20 cellular contexts compared by ENCODE assay signal in the genomic region with DNA sequence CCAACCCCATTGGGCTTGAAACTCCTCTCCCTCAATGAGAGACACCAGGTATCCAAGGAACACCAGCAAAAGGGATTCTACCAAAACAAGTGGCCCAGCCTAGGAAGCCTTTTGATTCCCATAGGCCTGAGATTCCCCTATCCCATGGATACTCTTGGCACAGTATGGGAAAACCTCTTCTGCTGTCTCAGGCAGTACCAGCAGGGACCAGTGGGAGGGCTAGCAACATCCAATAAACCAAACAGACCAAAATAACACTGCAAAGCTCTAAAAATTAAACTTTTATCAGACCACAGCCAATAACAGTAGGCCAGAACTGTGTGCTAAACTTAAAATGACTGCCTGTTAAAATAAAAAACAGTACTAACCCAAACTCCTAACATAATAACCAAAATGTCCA.
DNase-seq lines count a peak whose midpoint lies in the region; ATAC-seq and TF ChIP-seq lines count a peak whose summit lies in the region.
"Had no signal": no experiment of that assay in that cellular context is flagged by ENCODE, and none has a peak within 500 bp of the region (broad histone marks: within the 10 kb centered on the region; RNA-seq: fewer than 3 reads in every experiment).

No MANE protein-coding gene starts in this region.

- no peak overlapping the region for H3K4me3 ChIP-seq in Loucy (ENCODE audit: low read length, poor library complexity, severe bottlenecking)
- H3K4me3 ChIP-seq in endodermal cell (ENCODE audit: low read length): no peak overlapping the region
- H3K4me3 ChIP-seq: Peyer's patch had no signal

- H3K4me1 Mint-ChIP-seq in endodermal cell (no peaks in the 10 kb centered on the region), mesothelial cell of epicardium (no peaks in the 10 kb centered on the region)
- H3K4me1 Mint-ChIP-seq in activated CD4-positive, alpha-beta T cell treated with anti-CD3 and anti-CD28 coated beads for 36 hours: no peaks in the 10 kb centered on the region

- ATAC-seq in activated CD4-positive, alpha-beta T cell treated with anti-CD3 and anti-CD28 coated beads for 36 hours: no peak

- DNase-seq in ELR (ENCODE audit: low read depth) (peak; percentile 4), endodermal cell (peak; percentile 53), mesothelial cell of epicardium (ENCODE audit: low spot score in 2 of 2, unreplicated experiment in 2 of 2) (no peak), NOMO-1 (lab: John Stamatoyannopoulos, UW; ENCODE audit: unreplicated experiment in 2 of 2) (no peak), AG20443 (ENCODE audit: low spot score) (no peak), NCI-H2107 (lab: John Stamatoyannopoulos, UW) (no peak)
- DNase-seq in activated CD4-positive, alpha-beta T cell treated with anti-CD3 and anti-CD28 coated beads for 36 hours: no peak
- DNase-seq: DMS153, EL, KBM-7, NCI-H1105 treated with DMSO at 0.1 percent for 48 hours, NCI-H1694, NCI-H2081 treated with DMSO at 0.1 percent for 48 hours, NCI-H226, NCI-H526 treated with DMSO at 0.1 percent for 48 hours, Peyer's patch, Right ventricle myocardium superior, SW 1271 had no signal

- H3K9ac ChIP-seq in Loucy (ENCODE audit: low read depth, low read length, poor library complexity, severe bottlenecking) (no peak overlapping the region), endodermal cell (ENCODE audit: extremely low read depth, low read length, poor library complexity, severe bottlenecking) (no peak overlapping the region)

- no peaks in the 10 kb centered on the region for H3K36me3 Mint-ChIP-seq in endodermal cell (ENCODE audit: low read depth)
- no peaks in the 10 kb centered on the region for H3K36me3 Mint-ChIP-seq in mesothelial cell of epicardium
- H3K36me3 Mint-ChIP-seq in activated CD4-positive, alpha-beta T cell treated with anti-CD3 and anti-CD28 coated beads for 36 hours (ENCODE audit: low read depth): no peaks in the 10 kb centered on the region

- POLR2A ChIA-PET in activated CD4-positive, alpha-beta T cell treated with anti-CD3 and anti-CD28 coated beads for 36 hours (lab: Charles Lee): no interaction called here

- H3F3A ChIP-seq in Loucy (ENCODE audit: low read depth): no peaks in the 10 kb centered on the region

- no peak overlapping the region for H2AFZ ChIP-seq in Loucy (ENCODE audit: low read length)

- no peak overlapping the region for H3K4me3 Mint-ChIP-seq in endodermal cell
- H3K4me3 Mint-ChIP-seq in mesothelial cell of epicardium: no peak overlapping the region
- H3K4me3 Mint-ChIP-seq in activated CD4-positive, alpha-beta T cell treated with anti-CD3 and anti-CD28 coated beads for 36 hours: no peak overlapping the region

- H3K4me1 ChIP-seq in Loucy (ENCODE audit: insufficient read depth, low read length, poor library complexity, severe bottlenecking) (no peaks in the 10 kb centered on the region), endodermal cell (ENCODE audit: control insufficient read depth, insufficient read depth, low read length) (no peaks in the 10 kb centered on the region)
- H3K4me1 ChIP-seq: Peyer's patch had no signal

- no peaks in the 10 kb centered on the region for H3K36me3 ChIP-seq in Loucy (ENCODE audit: insufficient read depth, low read length)
- H3K36me3 ChIP-seq in endodermal cell (ENCODE audit: control insufficient read depth, insufficient read depth, low read length): no peaks in the 10 kb centered on the region
- H3K36me3 ChIP-seq: Peyer's patch had no signal

- no peak overlapping the region for H3K4me2 ChIP-seq in Loucy (ENCODE audit: low read depth, low read length, poor library complexity, severe bottlenecking)

- no peaks in the 10 kb centered on the region for H4K20me1 ChIP-seq in Loucy (ENCODE audit: insufficient read depth, low read length, poor library complexity, severe bottlenecking)

- intact Hi-C loops in activated CD4-positive, alpha-beta T cell treated with anti-CD3 and anti-CD28 coated beads for 36 hours (cut with DNase I, micrococcal nuclease): no loop called here

- H3K27ac ChIP-seq in endodermal cell (ENCODE audit: low read depth, low read length): no peak overlapping the region
- H3K27ac ChIP-seq: C4-2B, Peyer's patch had no signal

- H3K79me2 ChIP-seq in Loucy (ENCODE audit: insufficient read depth, low read length): no peaks in the 10 kb centered on the region

- no peaks in the 10 kb centered on the region for H3K9me3 ChIP-seq in Loucy (ENCODE audit: insufficient read depth, low read depth, low read length)
- no peaks in the 10 kb centered on the region for H3K9me3 ChIP-seq in endodermal cell (ENCODE audit: control insufficient read depth, low read length)
- H3K9me3 ChIP-seq: Peyer's patch had no signal

- peaks cover 2% of the 10 kb centered on the region for H3K27me3 Mint-ChIP-seq in endodermal cell (ENCODE audit: insufficient read depth)
- peaks cover 22% of the 10 kb centered on the region for H3K27me3 Mint-ChIP-seq in mesothelial cell of epicardium (ENCODE audit: low read depth)
- H3K27me3 Mint-ChIP-seq in activated CD4-positive, alpha-beta T cell treated with anti-CD3 and anti-CD28 coated beads for 36 hours: peaks cover 15% of the 10 kb centered on the region

- H3K27me3 ChIP-seq in Loucy (ENCODE audit: insufficient read depth, low read length, poor library complexity, severe bottlenecking) (no peaks in the 10 kb centered on the region), endodermal cell (ENCODE audit: control insufficient read depth, insufficient read depth, low read length, poor library complexity, severe bottlenecking) (peaks cover 35% of the 10 kb centered on the region)
- H3K27me3 ChIP-seq: Peyer's patch had no signal

- TF ChIP-seq CTCF in Loucy (conservative IDR thresholded peaks at IDR 0.05; ENCODE audit: low read length) (0 out of 2 replicates have a peak, but pooled peaks have one; percentile 8), endodermal cell (conservative IDR thresholded peaks at IDR 0.05) (peak; percentile 66), mesothelial cell of epicardium (IDR thresholded peaks at IDR 0.05; ENCODE audit: unreplicated experiment) (peak; percentile 3)

- no peaks in the 10 kb centered on the region for H3K9me2 ChIP-seq in Loucy (replicated peaks; ENCODE audit: low read depth, low read length)

- H3K27ac Mint-ChIP-seq in endodermal cell (no peak overlapping the region), mesothelial cell of epicardium (no peak overlapping the region)
- H3K27ac Mint-ChIP-seq in activated CD4-positive, alpha-beta T cell treated with anti-CD3 and anti-CD28 coated beads for 36 hours: no peak overlapping the region

- CTCF ChIA-PET in activated CD4-positive, alpha-beta T cell treated with anti-CD3 and anti-CD28 coated beads for 36 hours (lab: Charles Lee): interaction anchor here (0.9 kb wide), 1 partner anchor 8 kb away, joined by 3 read pairs; no protein-coding TSS in a partner anchor

- no peaks in the 10 kb centered on the region for H3K9me3 Mint-ChIP-seq in endodermal cell
- no peaks in the 10 kb centered on the region for H3K9me3 Mint-ChIP-seq in mesothelial cell of epicardium
- H3K9me3 Mint-ChIP-seq in activated CD4-positive, alpha-beta T cell treated with anti-CD3 and anti-CD28 coated beads for 36 hours (ENCODE audit: low read depth): no peaks in the 10 kb centered on the region

Comparison
In these comparisons a context has a peak if more than half of its experiments do, and no peak if none do; other contexts are left out.
1. DNase-seq: peak in ELR (single experiment) and endodermal cell (single experiment); none in mesothelial cell of epicardium (0 of 2), activated CD4-positive, alpha-beta T cell treated with anti-CD3 and anti-CD28 coated beads for 36 hours (single experiment), NOMO-1 (0 of 2), AG20443 (single experiment) and NCI-H2107 (single experiment).
2. CTCF ChIP-seq: peak in every context shown above with its lines; median percentile 66 in endodermal cell; 8 in Loucy; 3 in mesothelial cell of epicardium.